In genomic region chr14:92106095-92106937, GRCh38 we compare ENCODE assay signal across 8 cellular contexts. TPM values are rescaled to one million over a fixed set of nuclear protein-coding genes. Genes with fewer than 3 reads are reported as not detected.
DNase-seq lines count a peak whose midpoint lies in the region; ATAC-seq and TF ChIP-seq lines count a peak whose summit lies in the region.

TSS of gene ATXN3 (minus strand) at chr14:92106582. CDS start at chr14:92106552, 30 bp downstream.

- H3K4me1 ChIP-seq in GM23338 (ENCODE audit: insufficient read depth) = peaks cover 5% of the 10 kb centered on the region

- intact Hi-C loops in natural killer cell (cut with micrococcal nuclease) = loop anchor here (1.0 to 10.0 kb wide), 3 partner anchors 14 to 452 kb away; partner anchors contain the start of genes CPSF2, NDUFB1 and TRIP11

- DNase-seq in ELF-1 (ENCODE audit: low read depth, low spot score) (peak; percentile 95), GM23338 (ENCODE audit: low spot score) (peak; percentile 99), RPMI8226 (peak; percentile 96), fibroblast of peridontal ligament (ENCODE audit: extremely low read depth) (peak; percentile 99), natural killer cell (peak; percentile 86)
- peak; percentile 96 for DNase-seq in stimulated activated naive CD4-positive, alpha-beta T cell treated with Interleukin-2 at 50 U/mL for 16 hours (lab: John Stamatoyannopoulos, UW)

- H3K4me1 Mint-ChIP-seq in GM23338 (peaks cover 18% of the 10 kb centered on the region), natural killer cell (peaks cover 18 to 22% of the 10 kb centered on the region in 2 donors)
- peaks cover 23% of the 10 kb centered on the region for H3K4me1 Mint-ChIP-seq in activated T-helper 17 cell treated with anti-CD3 and anti-CD28 coated beads, Interleukin-2, amount 50 U/mL, for 72 hours

- H3K27ac ChIP-seq in GM23338 (ENCODE audit: low read depth) = peak within 1 kb of the TSS; percentile 77

- H3F3A ChIP-seq in GM23338 (replicated peaks; ENCODE audit: low read depth) = peaks cover 8% of the 10 kb centered on the region

- H3K27me3 Mint-ChIP-seq in GM23338 (ENCODE audit: insufficient read depth, low read depth, poor library complexity) (peaks cover 3% of the 10 kb centered on the region), natural killer cell (ENCODE audit: low read depth in 2 of 2) (no peaks in the 10 kb centered on the region)
- no peaks in the 10 kb centered on the region for H3K27me3 Mint-ChIP-seq in activated T-helper 17 cell treated with anti-CD3 and anti-CD28 coated beads, Interleukin-2, amount 50 U/mL, for 72 hours

- H3K27ac Mint-ChIP-seq in GM23338 = peak within 1 kb of the TSS; percentile 54
- peak within 1 kb of the TSS; percentile 93 for H3K27ac Mint-ChIP-seq in activated T-helper 17 cell treated with anti-CD3 and anti-CD28 coated beads, Interleukin-2, amount 50 U/mL, for 72 hours
- peak within 1 kb of the TSS; percentile 88 to 91 for H3K27ac Mint-ChIP-seq in natural killer cell

- H3K36me3 ChIP-seq in GM23338 (ENCODE audit: insufficient read depth) = no peaks in the 10 kb centered on the region

- peaks cover 5% of the 10 kb centered on the region for H4K20me1 ChIP-seq in GM23338 (replicated peaks; ENCODE audit: insufficient read depth)

- H2AFZ ChIP-seq in GM23338 = peak within 1 kb of the TSS; percentile 67

- H3K9me3 Mint-ChIP-seq in GM23338 (no peaks in the 10 kb centered on the region; the same call in 2 of the 3 replicates), natural killer cell (no peaks in the 10 kb centered on the region)
- no peaks in the 10 kb centered on the region for H3K9me3 Mint-ChIP-seq in activated T-helper 17 cell treated with anti-CD3 and anti-CD28 coated beads, Interleukin-2, amount 50 U/mL, for 72 hours

- peak within 1 kb of the TSS; percentile 96 for H3K4me3 Mint-ChIP-seq in GM23338
- H3K4me3 Mint-ChIP-seq in activated T-helper 17 cell treated with anti-CD3 and anti-CD28 coated beads, Interleukin-2, amount 50 U/mL, for 72 hours = peak within 1 kb of the TSS; percentile 95
- peak within 1 kb of the TSS; percentile 99 for H3K4me3 Mint-ChIP-seq in natural killer cell

- H3K36me3 Mint-ChIP-seq in GM23338 (ENCODE audit: low read depth) = no peaks in the 10 kb centered on the region
- H3K36me3 Mint-ChIP-seq in activated T-helper 17 cell treated with anti-CD3 and anti-CD28 coated beads, Interleukin-2, amount 50 U/mL, for 72 hours (ENCODE audit: low read depth) = no peaks in the 10 kb centered on the region
- H3K36me3 Mint-ChIP-seq in natural killer cell = no peaks in the 10 kb centered on the region

- H3K4me2 ChIP-seq in GM23338 = peak within 1 kb of the TSS; percentile 95

- H3K79me2 ChIP-seq in GM23338 (replicated peaks; ENCODE audit: insufficient read depth) = peaks cover 49% of the 10 kb centered on the region

- ATAC-seq in GM23338 = peak; percentile 88
- ATAC-seq in activated T-helper 17 cell treated with anti-CD3 and anti-CD28 coated beads, Interleukin-2, amount 50 U/mL, for 72 hours (replicated peaks) = peak; percentile 97
- peak; percentile 91 to 98 (median 96) for ATAC-seq in natural killer cell

- H3K9me2 ChIP-seq in GM23338 (ENCODE audit: insufficient read depth) = no peaks in the 10 kb centered on the region

- H3K27me3 ChIP-seq in GM23338 (ENCODE audit: insufficient read depth) = no peaks in the 10 kb centered on the region

- peak within 1 kb of the TSS; percentile 94 for H3K4me3 ChIP-seq in GM23338

- TF ChIP-seq CTCF in GM23338 (conservative IDR thresholded peaks at IDR 0.05; ENCODE audit: low read depth in 2 of 2) (peak; percentile 67 to 81), LNCAP (IDR thresholded peaks at IDR 0.05) (peak; percentile 82), natural killer cell (IDR thresholded peaks at IDR 0.05) (peak; percentile 74)

TF ChIP-seq in GM23338, 12 proteins besides CTCF, POLR2A, EP300 and RAD21:
- peak; percentile 69 for TF ChIP-seq POLR2AphosphoS5 (IDR thresholded peaks at IDR 0.05; ENCODE audit: low read depth)
- no peak for TF ChIP-seq JUNB (IDR thresholded peaks at IDR 0.05; ENCODE audit: unreplicated experiment)
- TF ChIP-seq CREB1 (CRISPR knock-in tag; IDR thresholded peaks at IDR 0.05; ENCODE audit: low read depth) = peak; percentile 75

RNA-seq across cellular contexts. Expression of gene ATXN3, which starts in this region (rescaled TPM):
- total RNA-seq in GM23338 (2014; rRNA removed; shearing (Covaris generic)) = 36.4 and 39.5 TPM in 2 replicates
- polyA plus RNA-seq in GM23338 (2016; fragmentation: Nextera tagmentation; extraction: Ambion mirVana) = 47.6 and 66.7 TPM in 2 replicates
- 10 to 100 TPM; 21.8 to 31.7 TPM for total RNA-seq in activated T-helper 17 cell treated with anti-CD3 and anti-CD28 coated beads, Interleukin-2, amount 50 U/mL, for 72 hours
- 10 to 100 TPM; 26.7 to 40.5 (median 30.7) TPM for total RNA-seq in natural killer cell

Comparison
In these comparisons a context has a peak if more than half of its experiments do, and no peak if none do; other contexts are left out.
1. Peak in every context shown above with its lines: DNase-seq, ATAC-seq, H3K4me3 ChIP-seq and H3K27ac ChIP-seq.